ENCODE assay signal across 18 cellular contexts in genomic region chr22:33465554-33465953, GRCh38.
"Had no signal": no experiment of that assay in that cellular context is flagged by ENCODE, and none has a peak within 500 bp of the region (broad histone marks: within the 10 kb centered on the region; RNA-seq: fewer than 3 reads in every experiment).

No MANE protein-coding gene starts in this region.

- H3K27ac ChIP-seq: sigmoid colon, spleen, thoracic aorta had no signal

- H3K4me3 ChIP-seq: sigmoid colon, spleen, thoracic aorta had no signal

- H3K27me3 ChIP-seq: sigmoid colon, spleen had no signal

- H3K27ac Mint-ChIP-seq: activated CD4-positive, alpha-beta T cell treated with anti-CD3 and anti-CD28 coated beads, Interleukin-2, amount 10 ng/mL, durations not matched to agents 24 days and 14 days; activated CD8-positive, alpha-beta T cell treated with anti-CD3 and anti-CD28 coated beads, Interleukin-2, amount 10 ng/mL, durations not matched to agents 7 days and 5 days; activated naive CD4-positive, alpha-beta T cell treated with anti-CD3 and anti-CD28 coated beads for 36 hours; activated naive CD8-positive, alpha-beta T cell treated with anti-CD3 and anti-CD28 coated beads, Interleukin-2, amount 50 U/mL, for 24 hours; brain; stimulated activated memory B cell treated with anti-CD40 and anti-IgM and Interleukin-4, amounts not matched to agents 10 μg/mL and 1 μg/mL and 100 μg/mL, for 72 hours had no signal

- H3K36me3 ChIP-seq: sigmoid colon, spleen, thoracic aorta had no signal

- DNase-seq: activated CD4-positive, alpha-beta T cell treated with anti-CD3 and anti-CD28 coated beads, Interleukin-2, amount 10 ng/mL, durations not matched to agents 24 days and 14 days; activated CD8-positive, alpha-beta memory T cell treated with anti-CD3 and anti-CD28 coated beads, Interleukin-2, amount 50 U/mL, for 4 hours; activated CD8-positive, alpha-beta T cell treated with anti-CD3 and anti-CD28 coated beads, Interleukin-2, amount 10 ng/mL, durations not matched to agents 7 days and 5 days; activated naive CD4-positive, alpha-beta T cell treated with anti-CD3 and anti-CD28 coated beads for 36 hours; activated naive CD8-positive, alpha-beta T cell treated with anti-CD3 and anti-CD28 coated beads, Interleukin-2, amount 50 U/mL, for 24 hours; activated T-cell treated with anti-CD3 and anti-CD28 coated beads, Interleukin-2, amount 50 U/mL, for 4 hours; cortex of kidney; erythroblast; sigmoid colon; spleen; stimulated activated CD4-positive, alpha-beta T cell treated with anti-CD3 and anti-CD28 coated beads, Interleukin-4, amount 100 ng/mL, for 4 hours; T-helper 1 cell; T-helper 9 cell had no signal

- ATAC-seq: activated CD8-positive, alpha-beta T cell treated with anti-CD3 and anti-CD28 coated beads, Interleukin-2, amount 10 ng/mL, durations not matched to agents 7 days and 5 days; activated naive CD8-positive, alpha-beta T cell treated with anti-CD3 and anti-CD28 coated beads, Interleukin-2, amount 50 U/mL, for 24 hours; activated T-cell treated with anti-CD3 and anti-CD28 coated beads, Interleukin-2, amount 50 U/mL, for 4 hours; stimulated activated memory B cell treated with anti-CD40 and anti-IgM and Interleukin-4, amounts not matched to agents 10 μg/mL and 1 μg/mL and 100 μg/mL, for 72 hours had no signal

- H3K4me1 ChIP-seq: spleen had no signal

- H3K4me3 Mint-ChIP-seq: activated CD4-positive, alpha-beta T cell treated with anti-CD3 and anti-CD28 coated beads, Interleukin-2, amount 10 ng/mL, durations not matched to agents 24 days and 14 days; activated CD8-positive, alpha-beta T cell treated with anti-CD3 and anti-CD28 coated beads, Interleukin-2, amount 10 ng/mL, durations not matched to agents 7 days and 5 days; activated naive CD4-positive, alpha-beta T cell treated with anti-CD3 and anti-CD28 coated beads for 36 hours; activated naive CD8-positive, alpha-beta T cell treated with anti-CD3 and anti-CD28 coated beads, Interleukin-2, amount 50 U/mL, for 24 hours; activated T-cell treated with anti-CD3 and anti-CD28 coated beads, Interleukin-2, amount 50 U/mL, for 4 hours; brain; central memory CD8-positive, alpha-beta T cell; neural crest cell; stimulated activated memory B cell treated with anti-CD40 and anti-IgM and Interleukin-4, amounts not matched to agents 10 μg/mL and 1 μg/mL and 100 μg/mL, for 72 hours had no signal

- H3K4me1 Mint-ChIP-seq: activated CD4-positive, alpha-beta T cell treated with anti-CD3 and anti-CD28 coated beads, Interleukin-2, amount 10 ng/mL, durations not matched to agents 24 days and 14 days; activated naive CD8-positive, alpha-beta T cell treated with anti-CD3 and anti-CD28 coated beads, Interleukin-2, amount 50 U/mL, for 24 hours; brain; central memory CD8-positive, alpha-beta T cell; neural crest cell had no signal

- H3K27me3 Mint-ChIP-seq: activated CD4-positive, alpha-beta T cell treated with anti-CD3 and anti-CD28 coated beads, Interleukin-2, amount 10 ng/mL, durations not matched to agents 24 days and 14 days; activated naive CD8-positive, alpha-beta T cell treated with anti-CD3 and anti-CD28 coated beads, Interleukin-2, amount 50 U/mL, for 24 hours; brain; central memory CD8-positive, alpha-beta T cell; stimulated activated memory B cell treated with anti-CD40 and anti-IgM and Interleukin-4, amounts not matched to agents 10 μg/mL and 1 μg/mL and 100 μg/mL, for 72 hours had no signal
